Comparison of ENCODE assay signal across 8 cellular contexts in the genomic region with DNA sequence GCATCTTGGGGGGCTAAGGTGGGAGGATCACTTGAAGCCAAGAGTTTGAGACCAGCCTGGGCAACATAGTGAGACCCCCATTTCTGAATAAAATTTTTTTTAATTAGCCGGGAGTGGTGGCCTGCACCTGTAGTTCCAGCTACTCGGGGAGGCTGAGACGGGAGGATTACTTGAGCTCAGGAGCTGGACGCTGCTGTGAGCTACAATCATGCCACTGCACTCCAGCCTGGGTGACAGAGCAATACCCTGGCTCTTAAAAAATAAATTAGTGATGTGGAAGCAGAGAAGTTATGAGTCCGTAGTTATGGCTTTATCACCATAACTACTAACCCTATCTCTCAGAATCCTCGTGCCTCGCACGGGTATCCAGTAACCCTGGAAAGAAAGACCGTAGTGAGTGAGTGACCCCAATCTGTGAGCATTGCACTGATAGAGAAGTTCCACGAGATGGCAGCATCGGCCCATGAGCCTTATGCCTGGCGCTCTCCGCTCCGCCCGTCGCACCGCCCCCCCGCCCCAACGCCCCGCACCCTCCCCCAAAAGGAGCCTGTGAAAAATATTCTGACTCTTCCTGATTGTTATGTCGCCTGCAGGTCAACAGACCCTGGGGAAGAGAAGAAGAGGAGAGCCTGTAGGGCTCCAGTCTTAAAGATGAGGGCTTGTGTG. TPM values are rescaled to one million over a fixed set of nuclear protein-coding genes. Genes with fewer than 3 reads are reported as not detected.
DNase-seq lines count a peak whose midpoint lies in the region; ATAC-seq, FAIRE-seq and TF ChIP-seq lines count a peak whose summit lies in the region.

No MANE protein-coding gene starts in this region.

- TF ChIP-seq RAD21 in K562 (CRISPR knock-in tag; conservative IDR thresholded peaks at IDR 0.05 in 1 of 2, IDR thresholded peaks at IDR 0.05 in 1 of 2), result peak; percentile 64 to 78

- FAIRE-seq in K562 (lab: Jason Lieb, UNC), result peak; percentile 58

- no peak overlapping the region for H3K4me3 ChIP-seq in CD8-positive, alpha-beta memory T cell (ENCODE audit: low read length)
- H3K4me3 ChIP-seq in K562 (no peak overlapping the region), iPS-18c (ENCODE audit: insufficient read depth, low read depth, low read length) (peak overlapping the region; percentile 38; the same call in 1 of the 2 replicates)

- no peaks in the 10 kb centered on the region for H3K9me3 Mint-ChIP-seq in CD8-positive, alpha-beta memory T cell
- no peaks in the 10 kb centered on the region for H3K9me3 Mint-ChIP-seq in stimulated activated memory B cell treated with anti-CD40 and anti-IgM and Interleukin-4, amounts not matched to agents 10 μg/mL and 1 μg/mL and 100 μg/mL, for 72 hours

- TF ChIP-seq CTCF in K562 (IDR thresholded peaks at IDR 0.05 in 2 of 3, conservative IDR thresholded peaks at IDR 0.05 in 1 of 3; ENCODE audit: insufficient read depth in 2 of 3, low read depth in 1 of 3, low read length in 3 of 3), result peak; percentile 68 to 82 (median 76)

- no peak for TF ChIP-seq POLR2A in K562 (conservative IDR thresholded peaks at IDR 0.05)

- TF ChIP-seq EP300 in K562 (IDR thresholded peaks at IDR 0.05; ENCODE audit: low read length), result no peak

- H3K27ac Mint-ChIP-seq in CD8-positive, alpha-beta memory T cell, result no peak overlapping the region
- H3K27ac Mint-ChIP-seq in T-helper 17 cell, result no peak overlapping the region
- H3K27ac Mint-ChIP-seq in stimulated activated memory B cell treated with anti-CD40 and anti-IgM and Interleukin-4, amounts not matched to agents 10 μg/mL and 1 μg/mL and 100 μg/mL, for 72 hours, result no peak overlapping the region

- H3K9ac ChIP-seq in K562 (ENCODE audit: insufficient read depth in 1 of 2, low read depth in 2 of 2, low read length in 2 of 2), result no peak overlapping the region; a peak in 2 of 4 replicates

- H2AFZ ChIP-seq in K562 (ENCODE audit: low read depth, low read length), result peak overlapping the region; percentile 85

- no peaks in the 10 kb centered on the region for H4K20me1 ChIP-seq in K562 (replicated peaks; ENCODE audit: control insufficient read depth, insufficient read depth, low read length)

- peak; percentile 39 to 69 (median 44) for DNase-seq in CD8-positive, alpha-beta memory T cell
- DNase-seq in HT-29 (ENCODE audit: low spot score) (peak; percentile 53), T-helper 17 cell (peak; percentile 32 to 43 (median 35)), K562 (ENCODE audit: extremely low read depth in 1 of 4, low spot score in 3 of 4) (peak; percentile 79 to 91 (median 90))
- DNase-seq in stimulated activated CD4-positive, alpha-beta T cell treated with anti-CD3 and anti-CD28 coated beads, Interleukin-15, amount 100 ng/mL, for 48 hours (ENCODE audit: low read depth in 2 of 2), result peak; percentile 24 to 32

- CTCF ChIA-PET in CD8-positive, alpha-beta memory T cell (lab: Charles Lee), result interaction anchor here (0.7 to 8.9 kb wide), 16 partner anchors 9 to 582 kb away, joined by 3 to 117 read pairs (median 6); no protein-coding TSS in a partner anchor
- CTCF ChIA-PET in K562 (lab: Yijun Ruan, JAX; ENCODE audit: low intra/inter-chr PET ratio), result interaction anchor here (0.5 to 5.8 kb wide), 10 partner anchors 11 to 582 kb away, joined by 3 to 32 read pairs (median 5); no protein-coding TSS in a partner anchor

- H3K27me3 ChIP-seq in CD8-positive, alpha-beta memory T cell (ENCODE audit: insufficient read depth, low read length, poor library complexity, severe bottlenecking), result no peaks in the 10 kb centered on the region
- H3K27me3 ChIP-seq in K562 (ENCODE audit: control insufficient read depth in 2 of 2, insufficient read depth in 2 of 2, low read length in 2 of 2), result peaks cover 0 to 10% of the 10 kb centered on the region in 2 experiments; a peak in 2 of 5 replicates

- H3K4me3 Mint-ChIP-seq in CD8-positive, alpha-beta memory T cell, result peak overlapping the region in 3 of 7 donors; percentile 36 to 69 (median 40)
- no peak overlapping the region for H3K4me3 Mint-ChIP-seq in T-helper 17 cell
- no peak overlapping the region for H3K4me3 Mint-ChIP-seq in stimulated activated memory B cell treated with anti-CD40 and anti-IgM and Interleukin-4, amounts not matched to agents 10 μg/mL and 1 μg/mL and 100 μg/mL, for 72 hours

- no peaks in the 10 kb centered on the region for H3K79me2 ChIP-seq in K562 (ENCODE audit: control insufficient read depth, insufficient read depth, low read length)

- no peaks in the 10 kb centered on the region for H3K36me3 ChIP-seq in CD8-positive, alpha-beta memory T cell (ENCODE audit: insufficient read depth, low read length)
- H3K36me3 ChIP-seq in K562 (ENCODE audit: control insufficient read depth, insufficient read depth, low read length), result no peaks in the 10 kb centered on the region

- no peaks in the 10 kb centered on the region for H3K9me3 ChIP-seq in CD8-positive, alpha-beta memory T cell (ENCODE audit: low read length)
- H3K9me3 ChIP-seq in T-helper 17 cell (ENCODE audit: control insufficient read depth, low read length, poor library complexity, severe bottlenecking) (no peaks in the 10 kb centered on the region), K562 (replicated peaks; ENCODE audit: control insufficient read depth, insufficient read depth, low read depth, low read length) (no peaks in the 10 kb centered on the region), iPS-18c (ENCODE audit: control insufficient read depth, insufficient read depth, low read length) (no peaks in the 10 kb centered on the region)

- H3K27ac ChIP-seq in CD8-positive, alpha-beta memory T cell (ENCODE audit: low read depth, low read length), result no peak overlapping the region
- no peak overlapping the region for H3K27ac ChIP-seq in K562 (ENCODE audit: extremely low read depth, low read depth, low read length)

- POLR2A ChIA-PET in CD8-positive, alpha-beta memory T cell (lab: Charles Lee), result no interaction called here
- POLR2A ChIA-PET in K562 (lab: Yijun Ruan, JAX), result interaction anchor here (0.6 to 0.8 kb wide), 4 partner anchors 373 to 659 kb away, joined by 3 read pairs; no protein-coding TSS in a partner anchor

- in situ Hi-C loops in K562 (cut with MboI), result loop anchor here (5.0 to 25.0 kb wide), 4 partner anchors 388 to 1023 kb away; no protein-coding TSS in a partner anchor

- H3K27me3 Mint-ChIP-seq in CD8-positive, alpha-beta memory T cell, result peaks cover 5 to 21% of the 10 kb centered on the region in 2 donors
- peaks cover 34% of the 10 kb centered on the region for H3K27me3 Mint-ChIP-seq in T-helper 17 cell
- H3K27me3 Mint-ChIP-seq in stimulated activated memory B cell treated with anti-CD40 and anti-IgM and Interleukin-4, amounts not matched to agents 10 μg/mL and 1 μg/mL and 100 μg/mL, for 72 hours, result peaks cover 15% of the 10 kb centered on the region

- 1% methylated on average over 13 of the region's 21 CpGs for WGBS in K562 (ENCODE audit: insufficient coverage, low coverage, missing lambda C conversion rate)

- peak overlapping the region; percentile 57 for H3K4me2 ChIP-seq in K562 (ENCODE audit: insufficient read depth, low read length)

- H3K36me3 Mint-ChIP-seq in CD8-positive, alpha-beta memory T cell, result no peaks in the 10 kb centered on the region
- no peaks in the 10 kb centered on the region for H3K36me3 Mint-ChIP-seq in T-helper 17 cell (ENCODE audit: low read depth)
- H3K36me3 Mint-ChIP-seq in stimulated activated memory B cell treated with anti-CD40 and anti-IgM and Interleukin-4, amounts not matched to agents 10 μg/mL and 1 μg/mL and 100 μg/mL, for 72 hours, result no peaks in the 10 kb centered on the region

- peaks cover 8% of the 10 kb centered on the region for H3K4me1 ChIP-seq in CD8-positive, alpha-beta memory T cell (ENCODE audit: insufficient read depth, low read length)
- H3K4me1 ChIP-seq in K562 (replicated peaks in 1 of 2; ENCODE audit: control insufficient read depth in 2 of 2, insufficient read depth in 2 of 2, low read length in 2 of 2), result peaks cover 8 to 9% of the 10 kb centered on the region in 2 experiments; a peak in 4 of 5 replicates

- intact Hi-C loops in K562 (cut with micrococcal nuclease), result loop anchor here (1.0 to 10.0 kb wide), 5 partner anchors 293 to 731 kb away; no protein-coding TSS in a partner anchor

- ATAC-seq in T-helper 17 cell, result peak; percentile 42
- ATAC-seq in K562, result peak; percentile 73
- no peak for ATAC-seq in HG02678 (IDR thresholded peaks at IDR 0.05; ENCODE audit: unreplicated experiment)
- ATAC-seq in stimulated activated memory B cell treated with anti-CD40 and anti-IgM and Interleukin-4, amounts not matched to agents 10 μg/mL and 1 μg/mL and 100 μg/mL, for 72 hours, result no peak

- peaks cover 10 to 16% (median 11%) of the 10 kb centered on the region in 3 donors for H3K4me1 Mint-ChIP-seq in CD8-positive, alpha-beta memory T cell
- peaks cover 5% of the 10 kb centered on the region for H3K4me1 Mint-ChIP-seq in T-helper 17 cell
- peaks cover 21% of the 10 kb centered on the region for H3K4me1 Mint-ChIP-seq in stimulated activated memory B cell treated with anti-CD40 and anti-IgM and Interleukin-4, amounts not matched to agents 10 μg/mL and 1 μg/mL and 100 μg/mL, for 72 hours

- no TSS peak for BruUV-seq in K562 (replicated peaks; lab: Mats Ljungman, UMichigan)

- no peaks in the 10 kb centered on the region for H3K9me1 ChIP-seq in K562 (ENCODE audit: control insufficient read depth, insufficient read depth, low read length)

RNA-seq across cellular contexts. Expression of gene SLC29A3, which starts 4.9 kb away (rescaled TPM):
- total RNA-seq in CD8-positive, alpha-beta memory T cell, result 1 to 10 TPM; 6.0 to 8.2 TPM
- 11.0 TPM for polyA plus RNA-seq in CD8-positive, alpha-beta memory T cell
- total RNA-seq in HT-29 (2014; rRNA removed; shearing (Covaris generic)), result 4.1 and 4.4 TPM in 2 replicates
- total RNA-seq in T-helper 17 cell (1 to 10 TPM; 3.2 to 3.3 TPM), K562 (2014; rRNA removed) (2.1 and 4.5 TPM in 2 replicates), K562 (2014; rRNA removed; fragmentation: Illumina TruSeq; extraction: Trizol) (2.8 TPM in 2 replicates), K562 (2015; rRNA removed; fragmentation: Illumina TruSeq; extraction: Trizol) (3.2 and 3.6 TPM in 2 replicates), K562 (2021) (8.2 and 8.5 TPM in 2 replicates)
- total RNA-seq in K562 (2011; cell fraction: chromatin; rRNA removed; ENCODE audit: low replicate concordance), result 5.7 and 14.0 TPM in 2 replicates
- 13.4 and 15.0 TPM in 2 replicates for total RNA-seq in K562 (2011; cell fraction: nucleolus; rRNA removed)
- 11.0 and 15.7 TPM in 2 replicates for total RNA-seq in K562 (2011; cell fraction: nucleoplasm; rRNA removed)
- polyA plus RNA-seq in K562 (2011; rRNA removed) (4.1 and 7.1 TPM in 2 replicates), K562 (2014; fragmentation: Illumina TruSeq; extraction: Trizol) (10.5 and 10.7 TPM in 2 replicates), K562 (2014; fragmentation: Nextera tagmentation; extraction: Ambion mirVana) (10 to 100 TPM in 1 of 2 experiments, 1 to 10 TPM in 1; 6.3 to 10.3 TPM), K562 (2014; rRNA removed) (4.5 and 4.6 TPM in 2 replicates)
- polyA plus RNA-seq in K562 (2011; cell fraction: cytosol; rRNA removed), result 7.9 and 15.0 TPM in 2 replicates
- 5.0 and 7.3 TPM in 2 replicates for polyA plus RNA-seq in K562 (2011; cell fraction: nucleus; rRNA removed)
- 8.2 and 10.4 TPM in 2 replicates for polyA plus RNA-seq in K562 (2012)
- polyA minus RNA-seq in K562 (2011; rRNA and poly(A)+ RNA removed), result 5.9 and 6.1 TPM in 2 replicates
- 6.7 and 9.5 TPM in 2 replicates for polyA minus RNA-seq in K562 (2011; cell fraction: cytosol; rRNA and poly(A)+ RNA removed)
- polyA minus RNA-seq in K562 (2011; cell fraction: nucleus; rRNA and poly(A)+ RNA removed), result 5.0 and 5.7 TPM in 2 replicates

Comparison
In these comparisons a context has a peak if more than half of its experiments do, and no peak if none do; other contexts are left out.
1. DNase-seq: peak in every context shown above with its lines; median percentile 90 in K562; 53 in HT-29; 44 in CD8-positive, alpha-beta memory T cell; 35 in T-helper 17 cell; 28 in stimulated activated CD4-positive, alpha-beta T cell treated with anti-CD3 and anti-CD28 coated beads, Interleukin-15, amount 100 ng/mL, for 48 hours.
2. ATAC-seq: peak in T-helper 17 cell (single experiment) and K562 (single experiment); none in HG02678 (single experiment) and stimulated activated memory B cell treated with anti-CD40 and anti-IgM and Interleukin-4, amounts not matched to agents 10 μg/mL and 1 μg/mL and 100 μg/mL, for 72 hours (single experiment).